Comparison of ENCODE assay signal across 8 cellular contexts in the genomic region with DNA sequence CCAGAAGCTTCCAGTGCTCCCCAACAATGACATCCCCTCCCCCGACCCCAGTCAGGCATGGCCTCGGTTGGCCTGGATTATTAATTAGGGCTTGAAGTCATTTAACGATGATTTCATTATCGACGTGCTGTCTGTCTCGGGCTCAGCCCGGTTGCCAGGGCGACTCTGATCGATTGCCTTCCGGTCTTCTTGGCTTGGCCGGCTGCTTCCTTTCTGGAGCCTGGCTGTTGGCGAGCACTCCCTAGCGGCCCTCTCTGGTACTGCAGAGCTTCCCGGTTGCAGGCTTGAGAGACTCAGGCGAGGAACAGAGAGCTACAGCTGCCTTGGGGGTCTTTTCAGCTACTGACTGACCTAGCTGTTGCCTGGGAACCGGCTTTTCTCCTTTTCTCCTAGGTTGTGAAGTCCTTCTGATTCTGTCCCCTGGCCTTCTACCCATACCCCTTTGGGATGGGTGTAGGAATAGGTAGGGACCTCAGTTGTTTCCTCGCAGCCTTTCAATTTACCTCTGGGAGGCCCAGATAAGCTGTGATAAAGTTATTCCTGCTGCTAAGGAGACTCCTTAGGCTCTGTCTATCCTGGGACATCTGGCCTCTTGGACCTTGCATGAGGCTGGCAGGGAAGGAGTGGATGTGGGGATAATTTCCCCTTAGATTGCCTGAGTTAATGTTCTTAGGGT. TPM values are rescaled to one million over a fixed set of nuclear protein-coding genes. Genes with fewer than 3 reads are reported as not detected.
A peak's percentile ranks its signal among the peaks of the same experiment; 100 is the strongest.
DNase-seq lines count a peak whose midpoint lies in the region; ATAC-seq and TF ChIP-seq lines count a peak whose summit lies in the region.

No MANE protein-coding gene starts in this region.

- H3K79me2 ChIP-seq in hepatocyte = no peaks in the 10 kb centered on the region

- intact Hi-C loops in gastrocnemius medialis (cut with DNase I; ENCODE audit: low total_unique reads) = no loop called here

- no peak for TF ChIP-seq POLR2A in gastrocnemius medialis (IDR thresholded peaks at IDR 0.05)

- peak overlapping the region; percentile 48 for H3K4me2 ChIP-seq in hepatocyte

- H3K4me1 ChIP-seq in hepatocyte (ENCODE audit: insufficient read depth) = no peaks in the 10 kb centered on the region
- no peaks in the 10 kb centered on the region for H3K4me1 ChIP-seq in gastrocnemius medialis

- H3K27ac ChIP-seq in hepatocyte (no peak overlapping the region), gastrocnemius medialis (no peak overlapping the region)

- H2AFZ ChIP-seq in hepatocyte = no peak overlapping the region

- H3K4me3 ChIP-seq in LNCaP clone FGC (ENCODE audit: low read depth, low read length) (no peak overlapping the region), hepatocyte (no peak overlapping the region), gastrocnemius medialis (peak overlapping the region in 1 of 4 donors; percentile 21)

- H4K20me1 ChIP-seq in hepatocyte (ENCODE audit: insufficient read depth, poor library complexity, severe bottlenecking) = no peaks in the 10 kb centered on the region

- H3K36me3 ChIP-seq in hepatocyte (replicated peaks; ENCODE audit: insufficient read depth, low read depth) = no peaks in the 10 kb centered on the region
- H3K36me3 ChIP-seq in gastrocnemius medialis = no peaks in the 10 kb centered on the region

- H3K9me3 ChIP-seq in hepatocyte (ENCODE audit: low read depth) = no peaks in the 10 kb centered on the region
- no peaks in the 10 kb centered on the region for H3K9me3 ChIP-seq in gastrocnemius medialis

- peak; percentile 11 for DNase-seq in GF-D8 (lab: John Stamatoyannopoulos, UW)
- peak; percentile 54 for DNase-seq in H4 (ENCODE audit: low spot score)
- DNase-seq in LNCaP clone FGC (ENCODE audit: low read depth) = no peak
- peak; percentile 59 to 79 (median 68) for DNase-seq in T-helper 1 cell
- peak; percentile 59 for DNase-seq in amniotic epithelial cell (ENCODE audit: low read depth)
- peak; percentile 78 for DNase-seq in hepatocyte (ENCODE audit: low spot score)
- peak in 1 of 2 donors; percentile 48 for DNase-seq in gastrocnemius medialis
- DNase-seq in OCI-M2 (lab: John Stamatoyannopoulos, UW; ENCODE audit: unreplicated experiment) = no peak

- in situ Hi-C loops in gastrocnemius medialis (cut with MboI; ENCODE audit: low sequenced_read_pairs in 4 of 4) = no loop called here

- 11% methylated on average over 17 of the region's 17 CpGs for WGBS in hepatocyte (ENCODE audit: low lambda C conversion rate, missing lambda C conversion rate)

- ATAC-seq in gastrocnemius medialis = peak; percentile 42 to 51

- TF ChIP-seq CTCF in LNCaP clone FGC (IDR thresholded peaks at IDR 0.05; ENCODE audit: control insufficient read depth, extremely low read depth, insufficient read depth) (peak; percentile 78), hepatocyte (IDR thresholded peaks at IDR 0.05; ENCODE audit: poor library complexity) (peak; percentile 67), gastrocnemius medialis (IDR thresholded peaks at IDR 0.05 in 4 of 5, conservative IDR thresholded peaks at IDR 0.05 in 1 of 5) (peak; percentile 66 to 88 (median 78))

- H3K9me2 ChIP-seq in hepatocyte (replicated peaks; ENCODE audit: insufficient read depth) = no peaks in the 10 kb centered on the region

- H3K27me3 ChIP-seq in hepatocyte (peaks cover 72% of the 10 kb centered on the region), gastrocnemius medialis (peaks cover 0 to 20% (median 20%) of the 10 kb centered on the region in 3 donors)

RNA-seq across cellular contexts. Expression of a gene that starts 5.5 kb away (rescaled TPM):
- total RNA-seq in H4 (2014; rRNA removed; shearing (Covaris generic)) = not detected in 2 replicates
- total RNA-seq in hepatocyte = not detected in 2 replicates
- not detected in 2 replicates for polyA plus RNA-seq in hepatocyte
- not detected for total RNA-seq in gastrocnemius medialis

RNA-seq across cellular contexts. Expression of a gene that starts 30.0 kb away (rescaled TPM):
- 24.3 and 33.5 TPM in 2 replicates for total RNA-seq in H4 (2014; rRNA removed; shearing (Covaris generic))
- total RNA-seq in hepatocyte (63.5 and 71.3 TPM in 2 replicates), gastrocnemius medialis (100 to 1,000 TPM; 158 to 385 (median 239) TPM)
- polyA plus RNA-seq in hepatocyte = 74.4 and 83.1 TPM in 2 replicates

Comparison
In these comparisons a context has a peak if more than half of its experiments do, and no peak if none do; other contexts are left out.
1. DNase-seq: peak in GF-D8 (single experiment), H4 (single experiment), T-helper 1 cell (5 of 5), amniotic epithelial cell (single experiment) and hepatocyte (single experiment); none in LNCaP clone FGC (single experiment) and OCI-M2 (single experiment).
2. Peak in every context shown above with its lines, with median percentiles within 50 percentile points of each other: CTCF ChIP-seq.